2 cellular contexts compared by ENCODE assay signal in genomic region chr16:12403746-12404658, GRCh38.
TF ChIP-seq lines count a peak whose summit lies in the region.

No MANE protein-coding gene starts in this region.

TF ChIP-seq in GM23338, 12 proteins besides CTCF, POLR2A, EP300 and RAD21:
- no peak for TF ChIP-seq REST (IDR thresholded peaks at IDR 0.05; ENCODE audit: unreplicated experiment)
- TF ChIP-seq JUNB (IDR thresholded peaks at IDR 0.05; ENCODE audit: unreplicated experiment), result no peak
- TF ChIP-seq EZH2 (IDR thresholded peaks at IDR 0.05; ENCODE audit: low read depth, unreplicated experiment), result no peak
- no peak for TF ChIP-seq CREB1 (CRISPR knock-in tag; IDR thresholded peaks at IDR 0.05; ENCODE audit: low read depth)
- no peak for TF ChIP-seq NANOG (IDR thresholded peaks at IDR 0.05; ENCODE audit: borderline replicate concordance)
- no peak for TF ChIP-seq ZNF331 (CRISPR knock-in tag; IDR thresholded peaks at IDR 0.05; ENCODE audit: low read depth)
- TF ChIP-seq STAT1 (IDR thresholded peaks at IDR 0.05; ENCODE audit: unreplicated experiment), result no peak
TF ChIP-seq in GM23338: peak in this region for 0.

TF ChIP-seq in GM12878, 131 proteins besides CTCF, POLR2A, EP300 and RAD21 (continued from another document):
- TF ChIP-seq, protein P1, sequence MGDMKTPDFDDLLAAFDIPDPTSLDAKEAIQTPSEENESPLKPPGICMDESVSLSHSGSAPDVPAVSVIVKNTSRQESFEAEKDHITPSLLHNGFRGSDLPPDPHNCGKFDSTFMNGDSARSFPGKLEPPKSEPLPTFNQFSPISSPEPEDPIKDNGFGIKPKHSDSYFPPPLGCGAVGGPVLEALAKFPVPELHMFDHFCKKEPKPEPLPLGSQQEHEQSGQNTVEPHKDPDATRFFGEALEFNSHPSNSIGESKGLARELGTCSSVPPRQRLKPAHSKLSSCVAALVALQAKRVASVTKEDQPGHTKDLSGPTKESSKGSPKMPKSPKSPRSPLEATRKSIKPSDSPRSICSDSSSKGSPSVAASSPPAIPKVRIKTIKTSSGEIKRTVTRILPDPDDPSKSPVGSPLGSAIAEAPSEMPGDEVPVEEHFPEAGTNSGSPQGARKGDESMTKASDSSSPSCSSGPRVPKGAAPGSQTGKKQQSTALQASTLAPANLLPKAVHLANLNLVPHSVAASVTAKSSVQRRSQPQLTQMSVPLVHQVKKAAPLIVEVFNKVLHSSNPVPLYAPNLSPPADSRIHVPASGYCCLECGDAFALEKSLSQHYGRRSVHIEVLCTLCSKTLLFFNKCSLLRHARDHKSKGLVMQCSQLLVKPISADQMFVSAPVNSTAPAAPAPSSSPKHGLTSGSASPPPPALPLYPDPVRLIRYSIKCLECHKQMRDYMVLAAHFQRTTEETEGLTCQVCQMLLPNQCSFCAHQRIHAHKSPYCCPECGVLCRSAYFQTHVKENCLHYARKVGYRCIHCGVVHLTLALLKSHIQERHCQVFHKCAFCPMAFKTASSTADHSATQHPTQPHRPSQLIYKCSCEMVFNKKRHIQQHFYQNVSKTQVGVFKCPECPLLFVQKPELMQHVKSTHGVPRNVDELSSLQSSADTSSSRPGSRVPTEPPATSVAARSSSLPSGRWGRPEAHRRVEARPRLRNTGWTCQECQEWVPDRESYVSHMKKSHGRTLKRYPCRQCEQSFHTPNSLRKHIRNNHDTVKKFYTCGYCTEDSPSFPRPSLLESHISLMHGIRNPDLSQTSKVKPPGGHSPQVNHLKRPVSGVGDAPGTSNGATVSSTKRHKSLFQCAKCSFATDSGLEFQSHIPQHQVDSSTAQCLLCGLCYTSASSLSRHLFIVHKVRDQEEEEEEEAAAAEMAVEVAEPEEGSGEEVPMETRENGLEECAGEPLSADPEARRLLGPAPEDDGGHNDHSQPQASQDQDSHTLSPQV (IDR thresholded peaks at IDR 0.05), result no peak
- TF ChIP-seq ETV6 (conservative IDR thresholded peaks at IDR 0.05 in 1 of 2, IDR thresholded peaks at IDR 0.05 in 1 of 2; ENCODE audit: borderline replicate concordance in 1 of 2, low read depth in 1 of 2) (no peak), POU2F2 (IDR thresholded peaks at IDR 0.05; ENCODE audit: borderline replicate concordance, low read depth, low read length) (no peak), PBX3 (IDR thresholded peaks at IDR 0.05; ENCODE audit: insufficient replicate concordance, low read depth, low read length) (no peak), ESRRA (IDR thresholded peaks at IDR 0.05; ENCODE audit: low read length) (no peak)
- TF ChIP-seq, protein P2, sequence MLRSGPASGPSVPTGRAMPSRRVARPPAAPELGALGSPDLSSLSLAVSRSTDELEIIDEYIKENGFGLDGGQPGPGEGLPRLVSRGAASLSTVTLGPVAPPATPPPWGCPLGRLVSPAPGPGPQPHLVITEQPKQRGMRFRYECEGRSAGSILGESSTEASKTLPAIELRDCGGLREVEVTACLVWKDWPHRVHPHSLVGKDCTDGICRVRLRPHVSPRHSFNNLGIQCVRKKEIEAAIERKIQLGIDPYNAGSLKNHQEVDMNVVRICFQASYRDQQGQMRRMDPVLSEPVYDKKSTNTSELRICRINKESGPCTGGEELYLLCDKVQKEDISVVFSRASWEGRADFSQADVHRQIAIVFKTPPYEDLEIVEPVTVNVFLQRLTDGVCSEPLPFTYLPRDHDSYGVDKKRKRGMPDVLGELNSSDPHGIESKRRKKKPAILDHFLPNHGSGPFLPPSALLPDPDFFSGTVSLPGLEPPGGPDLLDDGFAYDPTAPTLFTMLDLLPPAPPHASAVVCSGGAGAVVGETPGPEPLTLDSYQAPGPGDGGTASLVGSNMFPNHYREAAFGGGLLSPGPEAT (IDR thresholded peaks at IDR 0.05; ENCODE audit: low read depth), result no peak
TF ChIP-seq in GM12878: peak in this region for 0.
